29 cellular contexts compared by ENCODE assay signal in the genomic region with DNA sequence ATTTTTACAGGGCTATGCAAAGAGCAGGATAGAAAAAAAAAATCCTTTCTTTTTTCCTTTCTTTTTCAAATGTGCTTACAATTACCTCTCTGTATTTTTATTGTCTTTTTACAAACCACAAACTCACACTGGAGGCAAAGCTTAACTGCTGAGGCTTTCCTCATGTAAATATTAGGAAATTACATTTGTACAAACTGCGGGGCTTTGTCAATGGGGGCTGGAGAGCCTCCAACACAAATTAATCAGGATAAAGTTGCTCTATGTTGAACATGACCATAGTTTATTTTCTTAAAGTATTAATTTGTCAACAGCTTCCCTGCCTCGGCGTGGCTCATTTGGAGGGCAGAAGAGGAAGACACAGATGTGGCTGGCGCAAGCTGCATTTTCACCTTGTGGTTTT.
A peak's percentile ranks its signal among the peaks of the same experiment; 100 is the strongest.
DNase-seq lines count a peak whose midpoint lies in the region; ATAC-seq, FAIRE-seq and TF ChIP-seq lines count a peak whose summit lies in the region.
"Had no signal": no experiment of that assay in that cellular context is flagged by ENCODE, and none has a peak within 500 bp of the region (broad histone marks: within the 10 kb centered on the region; RNA-seq: fewer than 3 reads in every experiment).

No MANE protein-coding gene starts in this region.

- no peak overlapping the region for H2BK15ac ChIP-seq in H1 (ENCODE audit: low read length)

- no peak overlapping the region for H3K4ac ChIP-seq in H1 (replicated peaks; ENCODE audit: insufficient read length, low read depth, low read length)

- H3K4me1 ChIP-seq in breast epithelium (no peaks in the 10 kb centered on the region), H1 (replicated peaks in 1 of 4; ENCODE audit: control insufficient read depth in 3 of 4, insufficient read depth in 4 of 4, low read length in 3 of 4) (peaks cover 2 to 27% (median 19%) of the 10 kb centered on the region in 4 experiments; a peak in 6 of 7 replicates)
- H3K4me1 ChIP-seq: pancreas had no signal

- H3K36me3 Mint-ChIP-seq in MCF 10A (ENCODE audit: insufficient read depth, unreplicated experiment) (no peaks in the 10 kb centered on the region), T-cell (no peaks in the 10 kb centered on the region)
- H3K36me3 Mint-ChIP-seq: activated naive CD4-positive, alpha-beta T cell treated with anti-CD3 and anti-CD28 coated beads, Interleukin-2, amount 50 U/mL, for 24 hours; CD8-positive, alpha-beta T cell had no signal

- no peak overlapping the region for H4K5ac ChIP-seq in H1 (ENCODE audit: insufficient read length, low read depth, low read length)

- TF ChIP-seq POLR2A in breast epithelium (IDR thresholded peaks at IDR 0.05) (no peak), H1 (IDR thresholded peaks at IDR 0.05; ENCODE audit: control extremely low read depth in 1 of 2, low read depth in 2 of 2, low read length in 2 of 2) (no peak)

- H2BK5ac ChIP-seq in H1 (ENCODE audit: low read depth, low read length): no peak overlapping the region; the same call in 1 of the 2 replicates

- H3K27ac ChIP-seq in breast epithelium (no peak overlapping the region), H1 (ENCODE audit: low read depth, low read length) (no peak overlapping the region)
- H3K27ac ChIP-seq: brain microvascular endothelial cell, left ventricle myocardium inferior, pancreas, WERI-Rb-1 had no signal

- H3K4me3 ChIP-seq in breast epithelium (no peak overlapping the region), H1 (ENCODE audit: extremely low read depth in 1 of 4, insufficient read depth in 2 of 4, low read depth in 3 of 4, low read length in 4 of 4) (peak overlapping the region in 1 of 4 experiments; percentile 20; a peak in 2 of 8 replicates)
- H3K4me3 ChIP-seq: left ventricle myocardium inferior, pancreas, smooth muscle cell had no signal

- DNase-seq in MCF 10A (ENCODE audit: unreplicated experiment): peak; percentile 6
- DNase-seq in breast epithelium (ENCODE audit: low spot score in 2 of 2): no peak
- DNase-seq in NCI-H1105 treated with DMSO at 0.1 percent for 48 hours (lab: John Stamatoyannopoulos, UW): peak; percentile 61
- no peak for DNase-seq in H1 (ENCODE audit: low read depth in 1 of 2, low spot score in 2 of 2)
- DNase-seq in A172 (ENCODE audit: low spot score): no peak
- DNase-seq in T-cell: no peak
- no peak for DNase-seq in frontal cortex (ENCODE audit: low spot score in 2 of 2)
- DNase-seq: activated CD4-positive, alpha-beta T cell treated with anti-CD3 and anti-CD28 coated beads for 48 hours; activated CD8-positive, alpha-beta memory T cell treated with anti-CD3 and anti-CD28 coated beads for 24 hours; activated T-cell treated with anti-CD3 and anti-CD28 coated beads for 4 hours; amniotic stem cell; brain microvascular endothelial cell; CD8-positive, alpha-beta T cell; effector CD4-positive, alpha-beta T cell; left ventricle myocardium inferior; mesenchymal stem cell; NCI-H1417 treated with DMSO at 0.1 percent for 48 hours; NCI-H2081; NCI-H345; NCI-H774; pancreas; stimulated activated naive CD4-positive, alpha-beta T cell treated with Interleukin-2 at 50 U/mL for 16 hours; WERI-Rb-1 had no signal

- H3K79me2 ChIP-seq in H1 (ENCODE audit: control insufficient read depth in 1 of 2, insufficient read depth in 2 of 2, low read length in 2 of 2): no peaks in the 10 kb centered on the region

- H2AFZ ChIP-seq in H1 (ENCODE audit: low read length): no peak overlapping the region

- H3K4me2 ChIP-seq in H1 (ENCODE audit: insufficient read depth in 1 of 2, low read depth in 2 of 2, low read length in 2 of 2): peak overlapping the region; percentile 39 to 99
- H3K4me2 ChIP-seq: smooth muscle cell had no signal

- H2AK5ac ChIP-seq in H1 (ENCODE audit: low read depth, low read length): no peak overlapping the region

- FAIRE-seq in H1 (lab: Jason Lieb, UNC) (peak; percentile 75), frontal cortex (lab: Jason Lieb, UNC) (no peak)
- FAIRE-seq: keratinocyte, pancreas had no signal

- WGBS in H1 (ENCODE audit: extremely low coverage in 1 of 2, insufficient coverage in 1 of 2, insufficient read length in 1 of 2, insufficient replicate concordance in 2 of 2, low coverage in 1 of 2, low lambda C conversion rate in 2 of 2, missing lambda C conversion rate in 1 of 2), 2 experiments: 46% methylated on average over 4 of the region's 4 CpGs; no CpG with 5 or more reads in 1 of the 2 experiments

- no peaks in the 10 kb centered on the region for H3K9me3 ChIP-seq in breast epithelium
- no peaks in the 10 kb centered on the region for H3K9me3 ChIP-seq in H1 (ENCODE audit: insufficient read depth in 2 of 2, low read depth in 1 of 2, low read length in 1 of 2)
- H3K9me3 ChIP-seq: left ventricle myocardium inferior, pancreas had no signal

- POLR2A ChIA-PET in MCF 10A (lab: Yijun Ruan, JAX) (interaction anchor here (0.6 to 0.7 kb wide), 2 partner anchors 61 to 549 kb away, joined by 3 read pairs; no protein-coding TSS in a partner anchor), H1 (lab: Charles Lee; ENCODE audit: partially characterized antibody) (interaction anchor here (1.8 kb wide), 1 partner anchor 9 kb away, joined by 8 read pairs; no protein-coding TSS in a partner anchor), T-cell (lab: Charles Lee) (no interaction called here)

- H3K79me1 ChIP-seq in H1 (ENCODE audit: low read depth, low read length): no peaks in the 10 kb centered on the region

- H2BK120ac ChIP-seq in H1 (replicated peaks; ENCODE audit: low read depth, low read length): no peak overlapping the region

- BruUV-seq in MCF 10A (replicated peaks; lab: Mats Ljungman, UMichigan): no TSS peak

- H3K27ac Mint-ChIP-seq in MCF 10A (ENCODE audit: low read depth, unreplicated experiment) (no peak overlapping the region), T-cell (no peak overlapping the region)
- H3K27ac Mint-ChIP-seq: activated naive CD4-positive, alpha-beta T cell treated with anti-CD3 and anti-CD28 coated beads, Interleukin-2, amount 50 U/mL, for 24 hours; activated T-helper 2 cell treated with anti-CD3 and anti-CD28 coated beads, Interferon-gamma antibody, Interleukin-2, Interleukin-4, amounts not matched to agents 10 μg/mL and 5 μg/mL and 100 μg/mL, durations not matched to agents 14 hours and 24 hours and 36 hours; CD8-positive, alpha-beta T cell had no signal

- peak overlapping the region; percentile 87; the same call in 1 of the 2 replicates for H2BK20ac ChIP-seq in H1 (ENCODE audit: low read length)

- H3K14ac ChIP-seq in H1 (ENCODE audit: insufficient read length): no peak overlapping the region

- intact Hi-C loops in MCF 10A (cut with micrococcal nuclease): no loop called here
- intact Hi-C loops in breast epithelium (cut with DNase I; ENCODE audit: low total_unique reads): no loop called here

- peaks cover 6% of the 10 kb centered on the region; the same call in 1 of the 2 replicates for H3K23me2 ChIP-seq in H1 (ENCODE audit: low read depth, low read length)

- H3K9me3 Mint-ChIP-seq in MCF 10A (ENCODE audit: unreplicated experiment) (no peaks in the 10 kb centered on the region), T-cell (no peaks in the 10 kb centered on the region)
- H3K9me3 Mint-ChIP-seq: activated naive CD4-positive, alpha-beta T cell treated with anti-CD3 and anti-CD28 coated beads, Interleukin-2, amount 50 U/mL, for 24 hours; activated T-helper 2 cell treated with anti-CD3 and anti-CD28 coated beads, Interferon-gamma antibody, Interleukin-2, Interleukin-4, amounts not matched to agents 10 μg/mL and 5 μg/mL and 100 μg/mL, durations not matched to agents 14 hours and 24 hours and 36 hours; CD8-positive, alpha-beta T cell; neural crest cell had no signal

- H3K23ac ChIP-seq in H1 (ENCODE audit: insufficient read length): no peak overlapping the region

- no peak overlapping the region for H3K56ac ChIP-seq in H1 (replicated peaks; ENCODE audit: insufficient read length, low read depth, low read length)

- TF ChIP-seq RAD21 in H1 (IDR thresholded peaks at IDR 0.05 in 1 of 2, conservative IDR thresholded peaks at IDR 0.05 in 1 of 2; ENCODE audit: low read depth in 2 of 2, low read length in 2 of 2): no peak

- H3K27me3 Mint-ChIP-seq in MCF 10A (ENCODE audit: insufficient read depth, unreplicated experiment): peaks cover 49% of the 10 kb centered on the region
- H3K27me3 Mint-ChIP-seq in T-cell: peaks cover 42 to 47% of the 10 kb centered on the region in 2 donors

- no peak overlapping the region for H2BK12ac ChIP-seq in H1 (ENCODE audit: low read depth, low read length)

- no peak for TF ChIP-seq CTCF in MCF 10A (IDR thresholded peaks at IDR 0.05; ENCODE audit: unreplicated experiment)
- TF ChIP-seq CTCF in breast epithelium (IDR thresholded peaks at IDR 0.05): no peak
- no peak for TF ChIP-seq CTCF in H1 (IDR thresholded peaks at IDR 0.05; ENCODE audit: control extremely low read depth in 1 of 3, insufficient read depth in 1 of 3, low read depth in 1 of 3, low read length in 3 of 3)

- H3K36me3 ChIP-seq in breast epithelium (no peaks in the 10 kb centered on the region), H1 (ENCODE audit: control insufficient read depth in 2 of 4, insufficient read depth in 4 of 4, low read length in 3 of 4) (no peaks in the 10 kb centered on the region)
- H3K36me3 ChIP-seq: brain microvascular endothelial cell, left ventricle myocardium inferior, pancreas, WERI-Rb-1 had no signal

- H3K27me3 ChIP-seq in breast epithelium (peaks cover 0 to 54% of the 10 kb centered on the region in 2 donors), H1 (replicated peaks in 1 of 4; ENCODE audit: control insufficient read depth in 3 of 4, extremely low read depth in 1 of 4, insufficient read depth in 3 of 4, low read length in 3 of 4) (peaks cover 0 to 3% (median under 1%) of the 10 kb centered on the region in 4 experiments; a peak in 1 of 7 replicates)
- H3K27me3 ChIP-seq: brain microvascular endothelial cell had no signal

- H4K91ac ChIP-seq in H1 (replicated peaks; ENCODE audit: insufficient read length, low read length): peak overlapping the region; percentile 86

- no peak overlapping the region; a peak in 1 of 7 replicates for H3K9ac ChIP-seq in H1 (replicated peaks in 1 of 4; ENCODE audit: extremely low read depth in 1 of 4, low read depth in 3 of 4, low read length in 3 of 4)

- no peaks in the 10 kb centered on the region for H4K20me1 ChIP-seq in H1 (replicated peaks in 1 of 2; ENCODE audit: control insufficient read depth in 1 of 2, insufficient read depth in 2 of 2, low read length in 2 of 2)

- TF ChIP-seq EP300 in H1 (IDR thresholded peaks at IDR 0.05; ENCODE audit: borderline replicate concordance in 1 of 2, low read depth in 2 of 2, low read length in 2 of 2): no peak

- H3K4me3 Mint-ChIP-seq in MCF 10A (ENCODE audit: unreplicated experiment) (no peak overlapping the region), T-cell (no peak overlapping the region)
- H3K4me3 Mint-ChIP-seq: activated naive CD4-positive, alpha-beta T cell treated with anti-CD3 and anti-CD28 coated beads, Interleukin-2, amount 50 U/mL, for 24 hours; CD8-positive, alpha-beta T cell; neural crest cell had no signal

- CTCF ChIA-PET in MCF 10A (lab: Yijun Ruan, JAX) (interaction anchor here (0.7 to 1.6 kb wide), 3 partner anchors 9 to 281 kb away, joined by 4 to 9 read pairs (median 5); no protein-coding TSS in a partner anchor), H1 (lab: Charles Lee; ENCODE audit: partially characterized antibody) (interaction anchor here (0.5 to 6.1 kb wide), 11 partner anchors 9 to 493 kb away, joined by 3 to 52 read pairs (median 3); no protein-coding TSS in a partner anchor), T-cell (lab: Charles Lee) (no interaction called here)

- H3K4me1 Mint-ChIP-seq in MCF 10A (ENCODE audit: insufficient read depth, unreplicated experiment) (no peaks in the 10 kb centered on the region), T-cell (no peaks in the 10 kb centered on the region)
- H3K4me1 Mint-ChIP-seq: activated naive CD4-positive, alpha-beta T cell treated with anti-CD3 and anti-CD28 coated beads, Interleukin-2, amount 50 U/mL, for 24 hours had no signal

- no peak overlapping the region for H4K8ac ChIP-seq in H1 (ENCODE audit: extremely low read depth, insufficient read depth, low read length)

- H3K18ac ChIP-seq in H1 (ENCODE audit: extremely low read depth, low read length): no peak overlapping the region

- ATAC-seq in HG02642 (IDR thresholded peaks at IDR 0.05; ENCODE audit: poor library complexity, unreplicated experiment) (no peak), T-cell (replicated peaks in 1 of 4) (no peak)
- ATAC-seq: CD8-positive, alpha-beta T cell; pancreas had no signal

Comparison
In these comparisons a context has a peak if more than half of its experiments do, and no peak if none do; other contexts are left out.
1. DNase-seq: peak in MCF 10A (single experiment) and NCI-H1105 treated with DMSO at 0.1 percent for 48 hours (single experiment); none in breast epithelium (0 of 2), H1 (0 of 2), A172 (single experiment), T-cell (0 of 34) and frontal cortex (0 of 2).
2. CTCF ChIA-PET loops: an anchor here in MCF 10A (0.7 to 1.6 kb wide) and H1 (0.5 to 6.1 kb wide); none called in T-cell.
3. POLR2A ChIA-PET loops: an anchor here in MCF 10A (0.6 to 0.7 kb wide) and H1 (1.8 kb wide); none called in T-cell.